Comparison of ENCODE assay signal across 8 cellular contexts in the genomic region with DNA sequence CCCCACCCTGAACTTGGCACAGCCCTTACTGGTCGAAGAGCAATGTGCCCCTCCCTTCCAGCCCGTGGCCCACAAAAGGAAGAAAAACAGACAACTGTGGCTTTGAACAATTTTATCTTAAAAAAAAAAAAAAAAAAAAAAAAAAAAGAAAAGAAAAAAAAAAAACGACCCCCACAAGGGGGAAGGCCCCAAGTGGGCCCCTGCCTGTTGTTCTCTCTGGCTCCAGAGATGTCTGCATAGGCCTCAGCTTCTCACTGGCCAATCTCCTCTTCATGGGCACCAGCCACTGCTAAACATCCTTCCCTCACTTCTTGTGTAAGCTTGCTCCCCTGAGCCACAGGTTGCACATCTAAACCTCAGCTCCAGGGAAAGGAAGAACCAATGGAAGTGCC. TPM values are rescaled to one million over a fixed set of nuclear protein-coding genes. Genes with fewer than 3 reads are reported as not detected.
A peak's percentile ranks its signal among the peaks of the same experiment; 100 is the strongest.
DNase-seq lines count a peak whose midpoint lies in the region; ATAC-seq and TF ChIP-seq lines count a peak whose summit lies in the region.

No MANE protein-coding gene starts in this region.

- H3K4me3 Mint-ChIP-seq in CD14-positive monocyte (peak overlapping the region; percentile 82 to 88), nephron progenitor cell (peak overlapping the region; percentile 83)
- peak overlapping the region; percentile 94 for H3K4me3 Mint-ChIP-seq in dendritic cell treated with granulocyte-macrophage colony-stimulating factor and Interleukin-4, amounts not matched to agents 40 ng/mL and 50 ng/mL, for 4 days

- H3K36me3 ChIP-seq in KOPT-K1 (ENCODE audit: insufficient read depth, low read length): peaks cover 50% of the 10 kb centered on the region

- H3K4me1 Mint-ChIP-seq in CD14-positive monocyte (peaks cover 39% of the 10 kb centered on the region), nephron progenitor cell (peaks cover 25% of the 10 kb centered on the region)
- peaks cover 53% of the 10 kb centered on the region for H3K4me1 Mint-ChIP-seq in dendritic cell treated with granulocyte-macrophage colony-stimulating factor and Interleukin-4, amounts not matched to agents 40 ng/mL and 50 ng/mL, for 4 days (ENCODE audit: low read depth)

- H3K9me3 Mint-ChIP-seq in CD14-positive monocyte (no peaks in the 10 kb centered on the region), nephron progenitor cell (no peaks in the 10 kb centered on the region)
- H3K9me3 Mint-ChIP-seq in dendritic cell treated with granulocyte-macrophage colony-stimulating factor and Interleukin-4, amounts not matched to agents 40 ng/mL and 50 ng/mL, for 4 days: no peaks in the 10 kb centered on the region

- H3K27ac Mint-ChIP-seq in CD14-positive monocyte (peak overlapping the region; percentile 62 to 90 (median 77)), nephron progenitor cell (no peak overlapping the region)
- peak overlapping the region; percentile 87 for H3K27ac Mint-ChIP-seq in dendritic cell treated with granulocyte-macrophage colony-stimulating factor and Interleukin-4, amounts not matched to agents 40 ng/mL and 50 ng/mL, for 4 days

- peaks cover 42 to 68% of the 10 kb centered on the region in 2 donors for H3K36me3 Mint-ChIP-seq in CD14-positive monocyte
- peaks cover 50% of the 10 kb centered on the region for H3K36me3 Mint-ChIP-seq in dendritic cell treated with granulocyte-macrophage colony-stimulating factor and Interleukin-4, amounts not matched to agents 40 ng/mL and 50 ng/mL, for 4 days (ENCODE audit: low read depth)
- H3K36me3 Mint-ChIP-seq in nephron progenitor cell (ENCODE audit: low read depth): peaks cover 35% of the 10 kb centered on the region

- H3K27ac ChIP-seq in KOPT-K1 (ENCODE audit: low read depth, low read length, poor library complexity, severe bottlenecking): peak overlapping the region; percentile 69

- ATAC-seq in HG03442 (IDR thresholded peaks at IDR 0.05; ENCODE audit: unreplicated experiment): no peak
- no peak for ATAC-seq in HG03457 (IDR thresholded peaks at IDR 0.05; ENCODE audit: unreplicated experiment)

- intact Hi-C loops in CD14-positive monocyte (cut with micrococcal nuclease): no loop called here
- intact Hi-C loops in dendritic cell treated with granulocyte-macrophage colony-stimulating factor and Interleukin-4, amounts not matched to agents 40 ng/mL and 50 ng/mL, for 4 days (cut with micrococcal nuclease): no loop called here

- no peaks in the 10 kb centered on the region for H3K27me3 Mint-ChIP-seq in CD14-positive monocyte (ENCODE audit: low read depth in 3 of 3)
- no peaks in the 10 kb centered on the region for H3K27me3 Mint-ChIP-seq in dendritic cell treated with granulocyte-macrophage colony-stimulating factor and Interleukin-4, amounts not matched to agents 40 ng/mL and 50 ng/mL, for 4 days
- peaks cover 5% of the 10 kb centered on the region for H3K27me3 Mint-ChIP-seq in nephron progenitor cell (ENCODE audit: low read depth, poor library complexity)

- H3K9me3 ChIP-seq in KOPT-K1 (ENCODE audit: insufficient read depth, low read length, poor library complexity, severe bottlenecking): no peaks in the 10 kb centered on the region

- TF ChIP-seq CTCF in CD14-positive monocyte (IDR thresholded peaks at IDR 0.05): no peak
- no peak for TF ChIP-seq CTCF in nephron progenitor cell (IDR thresholded peaks at IDR 0.05)

- DNase-seq in CD14-positive monocyte (ENCODE audit: low spot score): no peak
- DNase-seq in nephron progenitor cell: no peak
- no peak for DNase-seq in GM19240 (ENCODE audit: insufficient read length, low spot score)
- no peak for DNase-seq in stimulated activated CD4-positive, alpha-beta T cell treated with anti-CD3 and anti-CD28 coated beads, Interleukin-2, amount 100 ng/mL, for 48 hours

RNA-seq across cellular contexts. Expression of a gene that starts 0.4 kb away (rescaled TPM):
- polyA plus RNA-seq in CD14-positive monocyte: 10 to 100 TPM; 11.8 to 20.3 TPM

RNA-seq across cellular contexts. Expression of a gene that starts 6.6 kb away (rescaled TPM):
- polyA plus RNA-seq in CD14-positive monocyte: 10 to 100 TPM in 1 of 2 donors, 1 to 10 TPM in 1; 6.3 to 25.5 TPM

RNA-seq across cellular contexts. Expression of a gene that starts 18.2 kb away (rescaled TPM):
- polyA plus RNA-seq in CD14-positive monocyte: 10 to 100 TPM; 35.9 to 58.0 TPM

RNA-seq across cellular contexts. Expression of a gene that starts 30.5 kb away (rescaled TPM):
- 100 to 1,000 TPM; 101 to 140 TPM for polyA plus RNA-seq in CD14-positive monocyte

RNA-seq across cellular contexts. Expression of a gene that starts 50.2 kb away (rescaled TPM):
- under 1 TPM in 1 of 2 donors, not detected in 1; 0.07 TPM for polyA plus RNA-seq in CD14-positive monocyte
